Comparison of ENCODE assay signal across 9 cellular contexts in the genomic region with DNA sequence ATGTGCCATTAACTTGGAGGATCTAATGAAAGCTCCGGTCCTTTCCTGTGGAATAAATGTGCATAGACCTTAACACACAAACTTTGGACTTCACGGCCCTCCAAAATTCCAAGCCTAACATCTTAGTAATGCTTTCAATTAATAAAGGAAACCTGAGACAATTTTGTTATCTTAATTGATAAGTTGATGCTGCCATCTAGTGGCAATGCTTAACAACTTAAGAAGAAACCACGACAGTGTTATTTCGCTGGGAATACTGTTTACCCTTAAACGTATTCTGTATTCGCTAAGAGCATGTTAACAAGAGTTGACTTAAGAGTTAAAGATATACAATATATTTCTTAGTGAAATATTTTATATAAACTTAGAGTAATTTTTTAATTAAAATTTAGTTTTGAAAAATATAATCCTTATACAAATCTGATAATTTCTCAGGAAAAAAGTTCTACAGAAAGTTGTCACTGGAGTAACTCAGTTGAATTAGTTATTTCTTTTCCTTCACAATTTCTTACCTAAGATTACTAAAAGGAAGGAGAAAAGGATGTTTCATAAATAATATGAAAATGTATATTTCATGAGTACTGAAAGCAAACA. TPM values are rescaled to one million over a fixed set of nuclear protein-coding genes. Genes with fewer than 3 reads are reported as not detected.
DNase-seq lines count a peak whose midpoint lies in the region; ATAC-seq and TF ChIP-seq lines count a peak whose summit lies in the region.
"Had no signal": no experiment of that assay in that cellular context is flagged by ENCODE, and none has a peak within 500 bp of the region (broad histone marks: within the 10 kb centered on the region; RNA-seq: fewer than 3 reads in every experiment).

No MANE protein-coding gene starts in this region.

- no peaks in the 10 kb centered on the region for H3K4me1 ChIP-seq in colonic mucosa
- no peaks in the 10 kb centered on the region for H3K4me1 ChIP-seq in mucosa of descending colon (ENCODE audit: low read depth)

- H3K4me3 ChIP-seq in colonic mucosa: no peak overlapping the region
- no peak overlapping the region for H3K4me3 ChIP-seq in mucosa of descending colon

- H3K9me3 Mint-ChIP-seq in activated T-helper 1 cell treated with anti-CD3 and anti-CD28 coated beads, Interleukin-12 subunit alpha, Interleukin-12 subunit beta, Interleukin-2, Interleukin-4 antibody, amounts not matched to agents 30 ng/mL and 10 ng/mL and 1 ng/mL, durations not matched to agents 14 hours and 24 hours and 36 hours: no peaks in the 10 kb centered on the region

- no peaks in the 10 kb centered on the region for H3K27me3 ChIP-seq in colonic mucosa

- peak; percentile 50 for ATAC-seq in HG02798 (IDR thresholded peaks at IDR 0.05; ENCODE audit: poor library complexity, unreplicated experiment)
- peak; percentile 40 for ATAC-seq in mucosa of descending colon
- ATAC-seq in HG02759 (IDR thresholded peaks at IDR 0.05; ENCODE audit: unreplicated experiment): no peak

- H3K9me3 ChIP-seq in colonic mucosa (no peaks in the 10 kb centered on the region), mucosa of descending colon (no peaks in the 10 kb centered on the region)

- no peaks in the 10 kb centered on the region for H3K36me3 ChIP-seq in colonic mucosa
- H3K36me3 ChIP-seq in mucosa of descending colon (ENCODE audit: low read depth): no peaks in the 10 kb centered on the region

- H3K27ac ChIP-seq in colonic mucosa: no peak overlapping the region

- H3K27me3 Mint-ChIP-seq in activated T-helper 1 cell treated with anti-CD3 and anti-CD28 coated beads, Interleukin-12 subunit alpha, Interleukin-12 subunit beta, Interleukin-2, Interleukin-4 antibody, amounts not matched to agents 30 ng/mL and 10 ng/mL and 1 ng/mL, durations not matched to agents 14 hours and 24 hours and 36 hours (ENCODE audit: insufficient read depth): no peaks in the 10 kb centered on the region

- H3K9ac ChIP-seq in colonic mucosa (ENCODE audit: low read depth in 2 of 2, low read length in 2 of 2): no peak overlapping the region

- peak; percentile 38 for DNase-seq in DMS153 treated with DMSO at 0.1 percent for 48 hours (lab: John Stamatoyannopoulos, UW; ENCODE audit: unreplicated experiment)
- peak; percentile 19 for DNase-seq in NCI-H774 (lab: John Stamatoyannopoulos, UW)
- peak; percentile 17 for DNase-seq in colonic mucosa
- peak in 1 of 3 donors; percentile 57 for DNase-seq in mucosa of descending colon
- DNase-seq in activated T-helper 1 cell treated with anti-CD3 and anti-CD28 coated beads, Interleukin-12 subunit alpha, Interleukin-12 subunit beta, Interleukin-2, Interleukin-4 antibody, amounts not matched to agents 30 ng/mL and 10 ng/mL and 1 ng/mL, durations not matched to agents 14 hours and 24 hours and 36 hours (ENCODE audit: low spot score): no peak
- DNase-seq in stimulated activated naive CD4-positive, alpha-beta T cell (lab: John Stamatoyannopoulos, UW): no peak

- no peak overlapping the region for H3K27ac Mint-ChIP-seq in activated T-helper 1 cell treated with anti-CD3 and anti-CD28 coated beads, Interleukin-12 subunit alpha, Interleukin-12 subunit beta, Interleukin-2, Interleukin-4 antibody, amounts not matched to agents 30 ng/mL and 10 ng/mL and 1 ng/mL, durations not matched to agents 14 hours and 24 hours and 36 hours

- intact Hi-C loops in colonic mucosa (cut with DNase I) (loop anchor here (5.0 kb wide), 2 partner anchors 261 to 841 kb away; no protein-coding TSS in a partner anchor), mucosa of descending colon (cut with DNase I, micrococcal nuclease) (loop anchor here in 1 of 2 donors (10.0 kb wide), 1 partner anchor 159 kb away; no protein-coding TSS in a partner anchor)
- intact Hi-C loops in activated T-helper 1 cell treated with anti-CD3 and anti-CD28 coated beads, Interleukin-12 subunit alpha, Interleukin-12 subunit beta, Interleukin-2, Interleukin-4 antibody, amounts not matched to agents 30 ng/mL and 10 ng/mL and 1 ng/mL, durations not matched to agents 14 hours and 24 hours and 36 hours (cut with micrococcal nuclease): loop anchor here (1.0 to 2.0 kb wide), 2 partner anchors 159 to 841 kb away; no protein-coding TSS in a partner anchor

- TF ChIP-seq CTCF in colonic mucosa (IDR thresholded peaks at IDR 0.05): peak; percentile 64
- peak; percentile 16 for TF ChIP-seq CTCF in mucosa of descending colon (IDR thresholded peaks at IDR 0.05)

- H3K36me3 Mint-ChIP-seq in activated T-helper 1 cell treated with anti-CD3 and anti-CD28 coated beads, Interleukin-12 subunit alpha, Interleukin-12 subunit beta, Interleukin-2, Interleukin-4 antibody, amounts not matched to agents 30 ng/mL and 10 ng/mL and 1 ng/mL, durations not matched to agents 14 hours and 24 hours and 36 hours (ENCODE audit: low read depth): no peaks in the 10 kb centered on the region

- no peaks in the 10 kb centered on the region for H3K4me1 Mint-ChIP-seq in activated T-helper 1 cell treated with anti-CD3 and anti-CD28 coated beads, Interleukin-12 subunit alpha, Interleukin-12 subunit beta, Interleukin-2, Interleukin-4 antibody, amounts not matched to agents 30 ng/mL and 10 ng/mL and 1 ng/mL, durations not matched to agents 14 hours and 24 hours and 36 hours (ENCODE audit: low read depth)

- no peak overlapping the region for H3K4me3 Mint-ChIP-seq in activated T-helper 1 cell treated with anti-CD3 and anti-CD28 coated beads, Interleukin-12 subunit alpha, Interleukin-12 subunit beta, Interleukin-2, Interleukin-4 antibody, amounts not matched to agents 30 ng/mL and 10 ng/mL and 1 ng/mL, durations not matched to agents 14 hours and 24 hours and 36 hours

RNA-seq across cellular contexts. Expression of gene OR9G4, which starts 35.0 kb away (rescaled TPM):
- not detected for total RNA-seq in colonic mucosa
- total RNA-seq in mucosa of descending colon: not detected
- not detected in 2 replicates for total RNA-seq in activated T-helper 1 cell treated with anti-CD3 and anti-CD28 coated beads, Interleukin-12 subunit alpha, Interleukin-12 subunit beta, Interleukin-2, Interleukin-4 antibody, amounts not matched to agents 30 ng/mL and 10 ng/mL and 1 ng/mL, durations not matched to agents 14 hours and 24 hours and 36 hours
- total RNA-seq: activated CD8-positive, alpha-beta memory T cell treated with anti-CD3 and anti-CD28 coated beads for 36 hours had no signal

Comparison
In these comparisons a context has a peak if more than half of its experiments do, and no peak if none do; other contexts are left out.
1. DNase-seq: peak in DMS153 treated with DMSO at 0.1 percent for 48 hours (single experiment), NCI-H774 (single experiment) and colonic mucosa (single experiment); none in activated T-helper 1 cell treated with anti-CD3 and anti-CD28 coated beads, Interleukin-12 subunit alpha, Interleukin-12 subunit beta, Interleukin-2, Interleukin-4 antibody, amounts not matched to agents 30 ng/mL and 10 ng/mL and 1 ng/mL, durations not matched to agents 14 hours and 24 hours and 36 hours (single experiment) and stimulated activated naive CD4-positive, alpha-beta T cell (0 of 6).